ENCODE assay signal across 9 cellular contexts in genomic region chr16:89122322-89122831, GRCh38. TPM values are rescaled to one million over a fixed set of nuclear protein-coding genes. Genes with fewer than 3 reads are reported as not detected.
A peak's percentile ranks its signal among the peaks of the same experiment; 100 is the strongest.
DNase-seq lines count a peak whose midpoint lies in the region; ATAC-seq and TF ChIP-seq lines count a peak whose summit lies in the region.
"Had no signal": no experiment of that assay in that cellular context is flagged by ENCODE, and none has a peak within 500 bp of the region (broad histone marks: within the 10 kb centered on the region; RNA-seq: fewer than 3 reads in every experiment).

No MANE protein-coding gene starts in this region.

- H3K36me3 ChIP-seq in left ventricle myocardium inferior (peaks cover 70% of the 10 kb centered on the region), RWPE2 (ENCODE audit: low read depth) (peaks cover 22% of the 10 kb centered on the region), suprapubic skin (peaks cover 61% of the 10 kb centered on the region)

- TF ChIP-seq CTCF in left ventricle myocardium inferior (IDR thresholded peaks at IDR 0.05; ENCODE audit: borderline replicate concordance) (no peak), RWPE2 (IDR thresholded peaks at IDR 0.05; ENCODE audit: poor library complexity, severe bottlenecking) (no peak), suprapubic skin (IDR thresholded peaks at IDR 0.05) (no peak)

- H3K9me3 ChIP-seq in left ventricle myocardium inferior (replicated peaks) (peaks cover 8% of the 10 kb centered on the region), RWPE2 (ENCODE audit: severe bottlenecking) (no peaks in the 10 kb centered on the region), suprapubic skin (no peaks in the 10 kb centered on the region)

- H3K27me3 ChIP-seq in left ventricle myocardium inferior (ENCODE audit: low read depth): no peaks in the 10 kb centered on the region
- H3K27me3 ChIP-seq in RWPE2 (ENCODE audit: insufficient read depth, poor library complexity, severe bottlenecking): no peaks in the 10 kb centered on the region
- H3K27me3 ChIP-seq in suprapubic skin: no peaks in the 10 kb centered on the region

- H3K4me3 ChIP-seq in left ventricle myocardium inferior (no peak overlapping the region), RWPE2 (ENCODE audit: severe bottlenecking) (no peak overlapping the region), suprapubic skin (no peak overlapping the region)

- DNase-seq in Right ventricle myocardium inferior (ENCODE audit: missing footprints): peak; percentile 53
- no peak for DNase-seq in left ventricle myocardium inferior
- DNase-seq in RWPE2 (ENCODE audit: low spot score): peak; percentile 55
- peak; percentile 30 for DNase-seq in effector CD8-positive, alpha-beta T cell (lab: John Stamatoyannopoulos, UW)
- DNase-seq in stimulated activated naive CD4-positive, alpha-beta T cell treated with Interleukin-2 at 50 U/mL for 16 hours (lab: John Stamatoyannopoulos, UW): peak; percentile 37
- DNase-seq in suprapubic skin (ENCODE audit: low spot score in 2 of 2): no peak
- no peak for DNase-seq in 8988T
- DNase-seq: IMR-90 had no signal

- intact Hi-C loops in Right ventricle myocardium inferior (cut with DNase I) (no loop called here), left ventricle myocardium inferior (cut with micrococcal nuclease) (no loop called here)

- no peak for ATAC-seq in Right ventricle myocardium inferior
- peak; percentile 53; the same call in 2 of the 3 replicates for ATAC-seq in RWPE2 (ENCODE audit: low read depth)
- no peak for ATAC-seq in GM18867 (IDR thresholded peaks at IDR 0.05; ENCODE audit: unreplicated experiment)

- WGBS in suprapubic skin: 72% methylated on average over 10 of the region's 10 CpGs

- TF ChIP-seq POLR2A in suprapubic skin (IDR thresholded peaks at IDR 0.05): no peak

- H3K4me1 ChIP-seq in left ventricle myocardium inferior (no peaks in the 10 kb centered on the region), RWPE2 (ENCODE audit: insufficient read depth, poor library complexity, severe bottlenecking) (no peaks in the 10 kb centered on the region), suprapubic skin (peaks cover 8% of the 10 kb centered on the region)

- TF ChIP-seq EP300 in suprapubic skin (IDR thresholded peaks at IDR 0.05): no peak

- no peak overlapping the region for H3K27ac ChIP-seq in left ventricle myocardium inferior (replicated peaks)
- H3K27ac ChIP-seq in RWPE2 (ENCODE audit: poor library complexity, severe bottlenecking): no peak overlapping the region
- no peak overlapping the region for H3K27ac ChIP-seq in suprapubic skin

RNA-seq across cellular contexts. Expression of gene ACSF3, which starts 28.7 kb away (rescaled TPM):
- total RNA-seq in Right ventricle myocardium inferior: 17.0 TPM
- 16.7 TPM for total RNA-seq in left ventricle myocardium inferior
- total RNA-seq in suprapubic skin: 10 to 100 TPM; 26.1 to 55.1 (median 32.5) TPM

RNA-seq across cellular contexts. Expression of gene CDH15, which starts 49.2 kb away (rescaled TPM):
- total RNA-seq in Right ventricle myocardium inferior (not detected), left ventricle myocardium inferior (not detected), suprapubic skin (under 1 TPM in 2 of 4 donors, not detected in 2; 0.16 to 0.48 TPM)

Comparison
In these comparisons a context has a peak if more than half of its experiments do, and no peak if none do; other contexts are left out.
1. DNase-seq: peak in Right ventricle myocardium inferior (single experiment), RWPE2 (single experiment), effector CD8-positive, alpha-beta T cell (single experiment) and stimulated activated naive CD4-positive, alpha-beta T cell treated with Interleukin-2 at 50 U/mL for 16 hours (single experiment); none in left ventricle myocardium inferior (single experiment), suprapubic skin (0 of 2) and 8988T (single experiment).